ENCODE assay signal across 1 cellular context in the genomic region with DNA sequence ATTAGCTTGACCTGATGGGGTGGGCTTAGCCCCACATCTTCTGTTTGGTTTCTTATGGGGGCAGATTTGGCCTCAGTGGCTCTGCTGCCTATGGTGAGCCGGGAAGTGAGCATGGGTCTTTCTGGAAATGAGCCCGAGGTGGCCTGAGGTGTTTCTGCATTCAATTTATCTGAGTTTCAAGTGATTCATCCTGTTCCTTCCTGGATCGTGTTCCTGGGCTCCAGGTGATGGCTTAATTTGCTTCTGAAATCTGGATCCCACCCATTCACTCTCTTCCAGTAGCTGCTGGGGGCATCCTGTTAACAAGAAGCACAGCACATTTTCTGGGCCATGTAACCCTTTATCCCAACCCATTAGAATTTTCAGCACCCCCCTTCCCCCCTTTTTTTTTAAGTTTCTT.
TF ChIP-seq lines count a peak whose summit lies in the region.

No MANE protein-coding gene starts in this region.

TF ChIP-seq in SK-N-SH, 30 proteins besides CTCF, POLR2A, EP300 and RAD21 (continued from another document):
- TF ChIP-seq, protein P1, sequence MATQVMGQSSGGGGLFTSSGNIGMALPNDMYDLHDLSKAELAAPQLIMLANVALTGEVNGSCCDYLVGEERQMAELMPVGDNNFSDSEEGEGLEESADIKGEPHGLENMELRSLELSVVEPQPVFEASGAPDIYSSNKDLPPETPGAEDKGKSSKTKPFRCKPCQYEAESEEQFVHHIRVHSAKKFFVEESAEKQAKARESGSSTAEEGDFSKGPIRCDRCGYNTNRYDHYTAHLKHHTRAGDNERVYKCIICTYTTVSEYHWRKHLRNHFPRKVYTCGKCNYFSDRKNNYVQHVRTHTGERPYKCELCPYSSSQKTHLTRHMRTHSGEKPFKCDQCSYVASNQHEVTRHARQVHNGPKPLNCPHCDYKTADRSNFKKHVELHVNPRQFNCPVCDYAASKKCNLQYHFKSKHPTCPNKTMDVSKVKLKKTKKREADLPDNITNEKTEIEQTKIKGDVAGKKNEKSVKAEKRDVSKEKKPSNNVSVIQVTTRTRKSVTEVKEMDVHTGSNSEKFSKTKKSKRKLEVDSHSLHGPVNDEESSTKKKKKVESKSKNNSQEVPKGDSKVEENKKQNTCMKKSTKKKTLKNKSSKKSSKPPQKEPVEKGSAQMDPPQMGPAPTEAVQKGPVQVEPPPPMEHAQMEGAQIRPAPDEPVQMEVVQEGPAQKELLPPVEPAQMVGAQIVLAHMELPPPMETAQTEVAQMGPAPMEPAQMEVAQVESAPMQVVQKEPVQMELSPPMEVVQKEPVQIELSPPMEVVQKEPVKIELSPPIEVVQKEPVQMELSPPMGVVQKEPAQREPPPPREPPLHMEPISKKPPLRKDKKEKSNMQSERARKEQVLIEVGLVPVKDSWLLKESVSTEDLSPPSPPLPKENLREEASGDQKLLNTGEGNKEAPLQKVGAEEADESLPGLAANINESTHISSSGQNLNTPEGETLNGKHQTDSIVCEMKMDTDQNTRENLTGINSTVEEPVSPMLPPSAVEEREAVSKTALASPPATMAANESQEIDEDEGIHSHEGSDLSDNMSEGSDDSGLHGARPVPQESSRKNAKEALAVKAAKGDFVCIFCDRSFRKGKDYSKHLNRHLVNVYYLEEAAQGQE (IDR thresholded peaks at IDR 0.05; ENCODE audit: low read depth, low read length), result no peak
- no peak for TF ChIP-seq NRF1 (IDR thresholded peaks at IDR 0.05; ENCODE audit: low read depth, low read length)
- no peak for TF ChIP-seq RFX5 (IDR thresholded peaks at IDR 0.05; ENCODE audit: low read length)
- no peak for TF ChIP-seq NFIC (IDR thresholded peaks at IDR 0.05; ENCODE audit: borderline replicate concordance)
- no peak for TF ChIP-seq EZH2phosphoT487 (IDR thresholded peaks at IDR 0.05; ENCODE audit: borderline replicate concordance, low read depth)
- no peak for TF ChIP-seq RXRA (IDR thresholded peaks at IDR 0.05; ENCODE audit: borderline replicate concordance, low read depth)
- TF ChIP-seq JUND (IDR thresholded peaks at IDR 0.05), result no peak
- TF ChIP-seq, protein P2, sequence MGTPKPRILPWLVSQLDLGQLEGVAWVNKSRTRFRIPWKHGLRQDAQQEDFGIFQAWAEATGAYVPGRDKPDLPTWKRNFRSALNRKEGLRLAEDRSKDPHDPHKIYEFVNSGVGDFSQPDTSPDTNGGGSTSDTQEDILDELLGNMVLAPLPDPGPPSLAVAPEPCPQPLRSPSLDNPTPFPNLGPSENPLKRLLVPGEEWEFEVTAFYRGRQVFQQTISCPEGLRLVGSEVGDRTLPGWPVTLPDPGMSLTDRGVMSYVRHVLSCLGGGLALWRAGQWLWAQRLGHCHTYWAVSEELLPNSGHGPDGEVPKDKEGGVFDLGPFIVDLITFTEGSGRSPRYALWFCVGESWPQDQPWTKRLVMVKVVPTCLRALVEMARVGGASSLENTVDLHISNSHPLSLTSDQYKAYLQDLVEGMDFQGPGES (IDR thresholded peaks at IDR 0.05; ENCODE audit: low read depth, low read length), result no peak
- TF ChIP-seq POLR2AphosphoS5 (IDR thresholded peaks at IDR 0.05; ENCODE audit: low read depth, low read length), result no peak
- TF ChIP-seq, protein P3, sequence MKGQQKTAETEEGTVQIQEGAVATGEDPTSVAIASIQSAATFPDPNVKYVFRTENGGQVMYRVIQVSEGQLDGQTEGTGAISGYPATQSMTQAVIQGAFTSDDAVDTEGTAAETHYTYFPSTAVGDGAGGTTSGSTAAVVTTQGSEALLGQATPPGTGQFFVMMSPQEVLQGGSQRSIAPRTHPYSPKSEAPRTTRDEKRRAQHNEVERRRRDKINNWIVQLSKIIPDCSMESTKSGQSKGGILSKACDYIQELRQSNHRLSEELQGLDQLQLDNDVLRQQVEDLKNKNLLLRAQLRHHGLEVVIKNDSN (IDR thresholded peaks at IDR 0.05; ENCODE audit: borderline replicate concordance, low read depth), result no peak
- TF ChIP-seq RCOR1 (IDR thresholded peaks at IDR 0.05; ENCODE audit: low read length), result no peak
- no peak for TF ChIP-seq GATA2 (CRISPR knock-in tag; IDR thresholded peaks at IDR 0.05)
